In genomic region chr1:235325854-235326253, GRCh38 we compare ENCODE assay signal across 9 cellular contexts. TPM values are rescaled to one million over a fixed set of nuclear protein-coding genes. Genes with fewer than 3 reads are reported as not detected.
DNase-seq lines count a peak whose midpoint lies in the region; ATAC-seq and TF ChIP-seq lines count a peak whose summit lies in the region.
"Had no signal": no experiment of that assay in that cellular context is flagged by ENCODE, and none has a peak within 500 bp of the region (broad histone marks: within the 10 kb centered on the region; RNA-seq: fewer than 3 reads in every experiment).

No MANE protein-coding gene starts in this region.

- H3K27ac ChIP-seq in thoracic aorta = no peak overlapping the region

- ATAC-seq in thoracic aorta (ENCODE audit: insufficient number of reproducible peaks, low FRiP score, low read depth) (no peak), GM19023 (IDR thresholded peaks at IDR 0.05; ENCODE audit: unreplicated experiment) (no peak), HG02884 (IDR thresholded peaks at IDR 0.05; ENCODE audit: unreplicated experiment) (no peak)

- H3K36me3 ChIP-seq in kidney epithelial cell (ENCODE audit: control insufficient read depth, insufficient read depth, low read length) (no peaks in the 10 kb centered on the region), thoracic aorta (no peaks in the 10 kb centered on the region)
- H3K36me3 ChIP-seq: adrenal gland had no signal

- no peak for TF ChIP-seq CTCF in kidney epithelial cell (IDR thresholded peaks at IDR 0.05; ENCODE audit: insufficient read depth, low read length, poor library complexity, severe bottlenecking)
- no peak for TF ChIP-seq CTCF in thoracic aorta (IDR thresholded peaks at IDR 0.05)

- no peaks in the 10 kb centered on the region for H3K27me3 Mint-ChIP-seq in activated naive CD4-positive, alpha-beta T cell treated with anti-CD3 and anti-CD28 coated beads, Interleukin-2, amount 10 ng/mL, durations not matched to agents 7 days and 5 days
- no peaks in the 10 kb centered on the region for H3K27me3 Mint-ChIP-seq in activated naive CD8-positive, alpha-beta T cell

- H3K27me3 ChIP-seq in kidney epithelial cell (ENCODE audit: control insufficient read depth, insufficient read depth, low read length) (no peaks in the 10 kb centered on the region), thoracic aorta (replicated peaks; ENCODE audit: insufficient read depth) (no peaks in the 10 kb centered on the region)
- H3K27me3 ChIP-seq: adrenal gland had no signal

- H3K4me1 ChIP-seq in thoracic aorta (ENCODE audit: control insufficient read depth in 1 of 2, low read depth in 2 of 2) = peaks cover 38 to 72% of the 10 kb centered on the region in 2 donors

- peak overlapping the region; percentile 94 for H3K4me3 Mint-ChIP-seq in activated naive CD4-positive, alpha-beta T cell treated with anti-CD3 and anti-CD28 coated beads, Interleukin-2, amount 10 ng/mL, durations not matched to agents 7 days and 5 days
- peak overlapping the region; percentile 96 for H3K4me3 Mint-ChIP-seq in activated naive CD8-positive, alpha-beta T cell

- DNase-seq in activated naive CD4-positive, alpha-beta T cell treated with anti-CD3 and anti-CD28 coated beads, Interleukin-2, amount 10 ng/mL, durations not matched to agents 7 days and 5 days = no peak
- DNase-seq in activated naive CD4-positive, alpha-beta T cell treated with anti-CD3 and anti-CD28 coated beads, Interleukin-2, amount 50 U/mL, for 16 hours = no peak
- DNase-seq in kidney epithelial cell (ENCODE audit: low read depth) (no peak), thoracic aorta (ENCODE audit: low spot score) (no peak)
- DNase-seq in stimulated activated CD4-positive, alpha-beta T cell treated with anti-CD3 and anti-CD28 coated beads, Interleukin-4, amount 100 ng/mL, for 24 hours = no peak

- CTCF ChIA-PET in activated naive CD4-positive, alpha-beta T cell treated with anti-CD3 and anti-CD28 coated beads, Interleukin-2, amount 10 ng/mL, durations not matched to agents 7 days and 5 days (lab: Charles Lee) = interaction anchor here (0.7 to 1.6 kb wide), 2 partner anchors 73 to 228 kb away, joined by 3 to 6 read pairs; no protein-coding TSS in a partner anchor

- peak overlapping the region; percentile 98 for H3K27ac Mint-ChIP-seq in activated naive CD4-positive, alpha-beta T cell treated with anti-CD3 and anti-CD28 coated beads, Interleukin-2, amount 10 ng/mL, durations not matched to agents 7 days and 5 days
- H3K27ac Mint-ChIP-seq in activated naive CD8-positive, alpha-beta T cell = peak overlapping the region; percentile 92

- H3K9me3 ChIP-seq in thoracic aorta = no peaks in the 10 kb centered on the region
- H3K9me3 ChIP-seq: adrenal gland had no signal

- H3K4me3 ChIP-seq in kidney epithelial cell (ENCODE audit: low read depth, low read length) (peak overlapping the region; percentile 82), thoracic aorta (peak overlapping the region; percentile 78)

- peaks cover 37% of the 10 kb centered on the region for H3K4me1 Mint-ChIP-seq in activated naive CD4-positive, alpha-beta T cell treated with anti-CD3 and anti-CD28 coated beads, Interleukin-2, amount 10 ng/mL, durations not matched to agents 7 days and 5 days
- H3K4me1 Mint-ChIP-seq in activated naive CD8-positive, alpha-beta T cell (ENCODE audit: low read depth) = peaks cover 50% of the 10 kb centered on the region

- H3K9me3 Mint-ChIP-seq in activated naive CD4-positive, alpha-beta T cell treated with anti-CD3 and anti-CD28 coated beads, Interleukin-2, amount 10 ng/mL, durations not matched to agents 7 days and 5 days = no peaks in the 10 kb centered on the region
- H3K9me3 Mint-ChIP-seq in activated naive CD8-positive, alpha-beta T cell (ENCODE audit: low read depth) = no peaks in the 10 kb centered on the region

- H3K36me3 Mint-ChIP-seq in activated naive CD4-positive, alpha-beta T cell treated with anti-CD3 and anti-CD28 coated beads, Interleukin-2, amount 10 ng/mL, durations not matched to agents 7 days and 5 days = peaks cover 23% of the 10 kb centered on the region
- H3K36me3 Mint-ChIP-seq in activated naive CD8-positive, alpha-beta T cell = peaks cover 8% of the 10 kb centered on the region

RNA-seq across cellular contexts. Expression of gene ARID4B, which starts 2.1 kb away (rescaled TPM):
- total RNA-seq in kidney epithelial cell = 20.0 and 20.3 TPM in 2 replicates
- total RNA-seq in thoracic aorta = 10 to 100 TPM; 32.4 to 50.2 TPM

RNA-seq across cellular contexts. Expression of gene GGPS1, which starts 2.5 kb away (rescaled TPM):
- 30.5 and 34.9 TPM in 2 replicates for total RNA-seq in kidney epithelial cell
- 10 to 100 TPM; 13.5 to 33.2 TPM for total RNA-seq in thoracic aorta

RNA-seq across cellular contexts. Expression of gene TBCE, which starts 41.4 kb away (rescaled TPM):
- total RNA-seq in kidney epithelial cell (21.8 and 24.7 TPM in 2 replicates), thoracic aorta (10 to 100 TPM; 16.9 to 30.1 TPM)
